Comparison of ENCODE assay signal across 22 cellular contexts in genomic region chrX:22202251-22202650, GRCh38.
DNase-seq lines count a peak whose midpoint lies in the region; ATAC-seq, FAIRE-seq and TF ChIP-seq lines count a peak whose summit lies in the region.
"Had no signal": no experiment of that assay in that cellular context is flagged by ENCODE, and none has a peak within 500 bp of the region (broad histone marks: within the 10 kb centered on the region; RNA-seq: fewer than 3 reads in every experiment).

No MANE protein-coding gene starts in this region.

- no peaks in the 10 kb centered on the region for H3K36me3 ChIP-seq in adipocyte (ENCODE audit: control insufficient read depth, insufficient read depth, low read length, severe bottlenecking)
- H3K36me3 ChIP-seq: BLaER1, HAP-1 had no signal

- peaks cover 8% of the 10 kb centered on the region for H3K27me3 ChIP-seq in adipocyte (replicated peaks; ENCODE audit: control insufficient read depth, insufficient read depth, low read length)
- H3K27me3 ChIP-seq: BLaER1 had no signal

- ATAC-seq in GM19467 (IDR thresholded peaks at IDR 0.05; ENCODE audit: unreplicated experiment) (no peak), HG02623 (IDR thresholded peaks at IDR 0.05; ENCODE audit: unreplicated experiment) (no peak), HG02588 (IDR thresholded peaks at IDR 0.05; ENCODE audit: unreplicated experiment) (no peak)
- ATAC-seq: CD8-positive, alpha-beta T cell had no signal

- TF ChIP-seq CTCF in D721Med (IDR thresholded peaks at IDR 0.05; ENCODE audit: insufficient read depth, missing control alignments), result no peak
- TF ChIP-seq CTCF in fibroblast of pulmonary artery (IDR thresholded peaks at IDR 0.05; ENCODE audit: low read length, missing control alignments), result no peak

- DNase-seq in D721Med (ENCODE audit: insufficient read length, low spot score), result no peak
- DNase-seq in adipocyte (ENCODE audit: low read depth), result peak; percentile 39
- DNase-seq in fibroblast of pulmonary artery (ENCODE audit: low read depth), result peak; percentile 5
- no peak for DNase-seq in DMS153 (lab: John Stamatoyannopoulos, UW)
- DNase-seq: Caco-2; CD4-positive, CD25-positive, alpha-beta regulatory T cell; CD8-positive, alpha-beta T cell; DMS 273 treated with DMSO at 0.1 percent for 48 hours; DMS53; DMS79 treated with DMSO at 0.1 percent for 48 hours; GF-D8; GOT3; HFFc6 had no signal

- H3K4me3 ChIP-seq in adipocyte (ENCODE audit: low read length), result no peak overlapping the region
- H3K4me3 ChIP-seq in fibroblast of pulmonary artery (replicated peaks; ENCODE audit: low read depth, low read length), result no peak overlapping the region
- H3K4me3 ChIP-seq: BLaER1, HAP-1 had no signal

- no peaks in the 10 kb centered on the region for H3K9me3 ChIP-seq in adipocyte (ENCODE audit: control insufficient read depth, low read length)
- H3K9me3 ChIP-seq: Caco-2, HAP-1 had no signal

- H3K4me1 ChIP-seq in adipocyte (ENCODE audit: control insufficient read depth, insufficient read depth, low read length), result no peaks in the 10 kb centered on the region
- H3K4me1 ChIP-seq: BLaER1, Caco-2, HAP-1 had no signal

- FAIRE-seq in D721Med (lab: Jason Lieb, UNC) (peak; percentile 77), colon (lab: Jason Lieb, UNC) (peak; percentile 92)
- FAIRE-seq: GM12891, GM18507, H54 had no signal

- H3K9ac ChIP-seq in adipocyte (ENCODE audit: low read length), result no peak overlapping the region
- H3K9ac ChIP-seq: BLaER1 had no signal

Comparison
In these comparisons a context has a peak if more than half of its experiments do, and no peak if none do; other contexts are left out.
1. DNase-seq: peak in adipocyte (single experiment) and fibroblast of pulmonary artery (single experiment); none in D721Med (single experiment) and DMS153 (single experiment).